1 cellular context compared by ENCODE assay signal in genomic region chr12:26112703-26113147, GRCh38.
TF ChIP-seq lines count a peak whose summit lies in the region.

No MANE protein-coding gene starts in this region.

TF ChIP-seq in HepG2, 621 proteins besides CTCF, POLR2A, EP300 and RAD21 (continued from another document):
- TF ChIP-seq PRDM15 (CRISPR knock-in tag; IDR thresholded peaks at IDR 0.05): 0 out of 2 replicates have a peak, but pooled peaks have one; percentile 40
